18 cellular contexts compared by ENCODE assay signal in genomic region chr4:163157157-163157556, GRCh38. TPM values are rescaled to one million over a fixed set of nuclear protein-coding genes. Genes with fewer than 3 reads are reported as not detected.
DNase-seq lines count a peak whose midpoint lies in the region; ATAC-seq, FAIRE-seq and TF ChIP-seq lines count a peak whose summit lies in the region.
"Had no signal": no experiment of that assay in that cellular context is flagged by ENCODE, and none has a peak within 500 bp of the region (broad histone marks: within the 10 kb centered on the region; RNA-seq: fewer than 3 reads in every experiment).

No MANE protein-coding gene starts in this region.

- peak overlapping the region; percentile 60 for H3K27ac Mint-ChIP-seq in chondrocyte (ENCODE audit: unreplicated experiment)
- H3K27ac Mint-ChIP-seq: activated CD4-positive, alpha-beta T cell treated with anti-CD3 and anti-CD28 coated beads for 36 hours; activated naive CD8-positive, alpha-beta T cell treated with anti-CD3 and anti-CD28 coated beads, Interleukin-2, amount 10 ng/mL, durations not matched to agents 7 days and 5 days; B cell; T-helper 17 cell had no signal

- no peak overlapping the region for H3K9ac ChIP-seq in keratinocyte (ENCODE audit: control insufficient read depth, extremely low read depth, insufficient read depth, low read length)
- H3K9ac ChIP-seq: parathyroid adenoma had no signal

- H3K9me1 ChIP-seq in keratinocyte (ENCODE audit: control insufficient read depth, extremely low read depth, insufficient read depth, low read length): peaks cover 3% of the 10 kb centered on the region

- ATAC-seq in HG02852 (IDR thresholded peaks at IDR 0.05; ENCODE audit: unreplicated experiment): no peak
- no peak for ATAC-seq in Right ventricle myocardium inferior
- ATAC-seq: activated CD4-positive, alpha-beta T cell treated with anti-CD3 and anti-CD28 coated beads for 36 hours; T-helper 17 cell had no signal

- no peaks in the 10 kb centered on the region for H3K27me3 Mint-ChIP-seq in chondrocyte (ENCODE audit: low read depth)
- H3K27me3 Mint-ChIP-seq: activated CD4-positive, alpha-beta T cell treated with anti-CD3 and anti-CD28 coated beads for 36 hours; activated naive CD8-positive, alpha-beta T cell treated with anti-CD3 and anti-CD28 coated beads, Interleukin-2, amount 10 ng/mL, durations not matched to agents 7 days and 5 days; B cell; T-helper 17 cell had no signal

- no peaks in the 10 kb centered on the region for H3K9me3 Mint-ChIP-seq in chondrocyte (ENCODE audit: low read depth)

- H3K9me3 ChIP-seq in keratinocyte (ENCODE audit: control insufficient read depth, low read depth, low read length): no peaks in the 10 kb centered on the region
- H3K9me3 ChIP-seq: esophagus squamous epithelium had no signal

- H3K36me3 ChIP-seq in keratinocyte (ENCODE audit: control insufficient read depth in 2 of 2, extremely low read depth in 1 of 2, insufficient read depth in 2 of 2, low read length in 2 of 2): peaks cover 0 to 3% of the 10 kb centered on the region in 2 experiments

- H2AFZ ChIP-seq in keratinocyte (ENCODE audit: control insufficient read depth, low read length): peak overlapping the region; percentile 4
- H2AFZ ChIP-seq: parathyroid adenoma had no signal

- no peak for FAIRE-seq in keratinocyte (lab: Jason Lieb, UNC)

- peak overlapping the region; percentile 34 for H3K27ac ChIP-seq in keratinocyte (ENCODE audit: control insufficient read depth, insufficient read depth, low read length)
- H3K27ac ChIP-seq: coronary artery, esophagus squamous epithelium, parathyroid adenoma had no signal

- H3K4me1 ChIP-seq in keratinocyte (ENCODE audit: control insufficient read depth, extremely low read depth, insufficient read depth, low read length): peaks cover 14% of the 10 kb centered on the region
- H3K4me1 ChIP-seq: esophagus squamous epithelium, parathyroid adenoma had no signal

- H3K4me1 Mint-ChIP-seq in chondrocyte (ENCODE audit: low read depth): peaks cover 21% of the 10 kb centered on the region

- DNase-seq in AG08396 (ENCODE audit: low spot score) (peak; percentile 71), LHCN-M2 (ENCODE audit: low read depth) (peak; percentile 69), chondrocyte (ENCODE audit: low spot score) (no peak), keratinocyte (ENCODE audit: low read depth, low spot score) (no peak), OCI-M2 (lab: John Stamatoyannopoulos, UW; ENCODE audit: unreplicated experiment) (no peak), AML-193 (lab: John Stamatoyannopoulos, UW) (no peak), Right ventricle myocardium inferior (ENCODE audit: missing footprints) (no peak)
- DNase-seq: activated CD4-positive, alpha-beta T cell treated with anti-CD3 and anti-CD28 coated beads for 36 hours; activated naive CD8-positive, alpha-beta T cell treated with anti-CD3 and anti-CD28 coated beads, Interleukin-2, amount 10 ng/mL, durations not matched to agents 7 days and 5 days; esophagus squamous epithelium; MM.1S; NCI-H2081 treated with DMSO at 0.1 percent for 48 hours; NCI-H774; T-helper 17 cell had no signal

- peaks cover 77% of the 10 kb centered on the region for H3K79me2 ChIP-seq in keratinocyte (ENCODE audit: control insufficient read depth, insufficient read depth, low read length)
- H3K79me2 ChIP-seq: parathyroid adenoma had no signal

- H3K4me2 ChIP-seq in keratinocyte (ENCODE audit: control insufficient read depth, extremely low read depth, insufficient read depth, low read depth, low read length): peak overlapping the region; percentile 32

- no peak overlapping the region for H3K4me3 ChIP-seq in keratinocyte (ENCODE audit: control insufficient read depth in 2 of 3, extremely low read depth in 1 of 3, insufficient read depth in 2 of 3, low read depth in 1 of 3, low read length in 3 of 3)
- H3K4me3 ChIP-seq: coronary artery, esophagus squamous epithelium had no signal

- intact Hi-C loops in Right ventricle myocardium inferior (cut with DNase I): no loop called here

- dilution Hi-C loops in keratinocyte (cut with MboI; ENCODE audit: extremely low pct_ligation_motif_present, low sequenced_read_pairs): no loop called here

- H3K27me3 ChIP-seq in keratinocyte (ENCODE audit: control insufficient read depth, extremely low read depth, insufficient read depth, low read length): no peaks in the 10 kb centered on the region
- H3K27me3 ChIP-seq: esophagus squamous epithelium had no signal

- no peaks in the 10 kb centered on the region for H4K20me1 ChIP-seq in keratinocyte (ENCODE audit: control insufficient read depth, extremely low read depth, insufficient read depth, low read length)

- peaks cover 3% of the 10 kb centered on the region for H3K36me3 Mint-ChIP-seq in chondrocyte (ENCODE audit: low read depth)

- H3K4me3 Mint-ChIP-seq in chondrocyte (ENCODE audit: unreplicated experiment): no peak overlapping the region
- H3K4me3 Mint-ChIP-seq: activated CD4-positive, alpha-beta T cell treated with anti-CD3 and anti-CD28 coated beads for 36 hours; activated naive CD8-positive, alpha-beta T cell treated with anti-CD3 and anti-CD28 coated beads, Interleukin-2, amount 10 ng/mL, durations not matched to agents 7 days and 5 days; B cell; T-helper 17 cell had no signal

- no peak for TF ChIP-seq CTCF in chondrocyte (IDR thresholded peaks at IDR 0.05)
- no peak for TF ChIP-seq CTCF in keratinocyte (optimal IDR thresholded peaks at IDR 0.05 in 1 of 3, IDR thresholded peaks at IDR 0.05 in 1 of 3, conservative IDR thresholded peaks at IDR 0.05 in 1 of 3; ENCODE audit: extremely low read depth in 1 of 3, insufficient read depth in 2 of 3, low read length in 3 of 3)

RNA-seq across cellular contexts. Expression of gene NAF1, which starts 9.5 kb away (rescaled TPM):
- total RNA-seq in LHCN-M2 (2014; rRNA removed): 14.9 and 16.2 TPM in 2 replicates
- 6.5 TPM for polyA plus RNA-seq in LHCN-M2 (2012)
- total RNA-seq in chondrocyte: 12.2 to 17.3 TPM (median 12.9 TPM) in 3 replicates
- 4.4 to 7.6 TPM (median 5.7 TPM) in 3 replicates for polyA plus RNA-seq in keratinocyte
- 8.3 TPM for polyA plus RNA-seq in keratinocyte (2011; ENCODE audit: low read depth)
- 4.6 and 7.4 TPM in 2 replicates for polyA plus RNA-seq in keratinocyte (2011; cell fraction: cytosol; rRNA removed)
- 8.9 and 10.1 TPM in 2 replicates for polyA plus RNA-seq in keratinocyte (2011; cell fraction: nucleus; rRNA removed)
- 7.6 and 8.2 TPM in 2 replicates for polyA plus RNA-seq in keratinocyte (2012; ENCODE audit: low replicate concordance)
- 2.0 to 6.0 TPM (median 3.2 TPM) in 3 replicates for polyA minus RNA-seq in keratinocyte
- polyA minus RNA-seq in keratinocyte (2011; cell fraction: cytosol; rRNA and poly(A)+ RNA removed): 7.7 TPM
- polyA minus RNA-seq in keratinocyte (2011; cell fraction: nucleus; rRNA and poly(A)+ RNA removed): 11.6 and 14.5 TPM in 2 replicates
- total RNA-seq in Right ventricle myocardium inferior: 10.6 TPM

Comparison
In these comparisons a context has a peak if more than half of its experiments do, and no peak if none do; other contexts are left out.
1. DNase-seq: peak in AG08396 (single experiment) and LHCN-M2 (single experiment); none in chondrocyte (single experiment), keratinocyte (single experiment), OCI-M2 (single experiment), AML-193 (0 of 2) and Right ventricle myocardium inferior (single experiment).